ENCODE assay signal across 1 cellular context in genomic region chr4:6688879-6689505, GRCh38.
TF ChIP-seq lines count a peak whose summit lies in the region.

No MANE protein-coding gene starts in this region.

TF ChIP-seq in HepG2, 621 proteins besides CTCF, POLR2A, EP300 and RAD21 (continued from another document and continues in another):
- no peak for TF ChIP-seq ZBTB40 (IDR thresholded peaks at IDR 0.05)
- no peak for TF ChIP-seq ZBTB40 (CRISPR knock-in tag; IDR thresholded peaks at IDR 0.05)
- TF ChIP-seq CSRNP2 (CRISPR knock-in tag; conservative IDR thresholded peaks at IDR 0.05; ENCODE audit: low read depth) = no peak
- TF ChIP-seq ZBTB33 (CRISPR knock-in tag; IDR thresholded peaks at IDR 0.05) = no peak
- no peak for TF ChIP-seq ZNF513 (CRISPR knock-in tag; conservative IDR thresholded peaks at IDR 0.05)
- TF ChIP-seq HOXA5 (CRISPR knock-in tag; IDR thresholded peaks at IDR 0.05) = peak; percentile 30; the same call in 1 of the 2 replicates
- TF ChIP-seq MEIS1 (CRISPR knock-in tag; IDR thresholded peaks at IDR 0.05; ENCODE audit: borderline replicate concordance) = no peak
- TF ChIP-seq ZNF775 (CRISPR knock-in tag; IDR thresholded peaks at IDR 0.05; ENCODE audit: borderline replicate concordance) = no peak
- TF ChIP-seq YY1 (IDR thresholded peaks at IDR 0.05; ENCODE audit: insufficient read depth, insufficient replicate concordance, low read depth, low read length) = peak; percentile 8
- peak; percentile 77 for TF ChIP-seq RFX5 (IDR thresholded peaks at IDR 0.05; ENCODE audit: low read depth, low read length)
- peak; percentile 69 for TF ChIP-seq SAP130 (CRISPR knock-in tag; IDR thresholded peaks at IDR 0.05; ENCODE audit: low read depth)
- TF ChIP-seq ATRX (CRISPR knock-in tag; IDR thresholded peaks at IDR 0.05; ENCODE audit: borderline replicate concordance) = no peak
- no peak; the same call in 1 of the 2 replicates for TF ChIP-seq MXD1 (CRISPR knock-in tag; IDR thresholded peaks at IDR 0.05)
- no peak for TF ChIP-seq E2F5 (CRISPR knock-in tag; conservative IDR thresholded peaks at IDR 0.05)
- TF ChIP-seq MIER2 (CRISPR knock-in tag; IDR thresholded peaks at IDR 0.05) = 0 out of 2 replicates have a peak, but pooled peaks have one; percentile 8
- no peak for TF ChIP-seq NPAS2 (CRISPR knock-in tag; IDR thresholded peaks at IDR 0.05; ENCODE audit: borderline replicate concordance)
- no peak for TF ChIP-seq STAT5B (CRISPR knock-in tag; IDR thresholded peaks at IDR 0.05)
- TF ChIP-seq SMARCE1 (IDR thresholded peaks at IDR 0.05; ENCODE audit: borderline replicate concordance) = no peak
- peak; percentile 26; the same call in 1 of the 2 replicates for TF ChIP-seq HOXA3 (CRISPR knock-in tag; IDR thresholded peaks at IDR 0.05)
- TF ChIP-seq NFIC (IDR thresholded peaks at IDR 0.05; ENCODE audit: low read length) = no peak
- TF ChIP-seq ZBTB1 (CRISPR knock-in tag; IDR thresholded peaks at IDR 0.05; ENCODE audit: borderline replicate concordance) = no peak
- TF ChIP-seq ZNF503 (CRISPR knock-in tag; IDR thresholded peaks at IDR 0.05) = 0 out of 2 replicates have a peak, but pooled peaks have one; percentile 37
- no peak for TF ChIP-seq ETV6 (CRISPR knock-in tag; conservative IDR thresholded peaks at IDR 0.05)
- TF ChIP-seq SALL2 (CRISPR knock-in tag; IDR thresholded peaks at IDR 0.05) = peak; percentile 68; the same call in 1 of the 2 replicates
- no peak for TF ChIP-seq ZNF451 (CRISPR knock-in tag; IDR thresholded peaks at IDR 0.05)
- no peak for TF ChIP-seq PCBP2 (optimal IDR thresholded peaks at IDR 0.05; ENCODE audit: low read depth, low read length, poor library complexity, severe bottlenecking)
- TF ChIP-seq SP5 (CRISPR knock-in tag; IDR thresholded peaks at IDR 0.05; ENCODE audit: borderline replicate concordance, low read depth) = no peak; the same call in 1 of the 2 replicates
- TF ChIP-seq HNF1B (CRISPR knock-in tag; IDR thresholded peaks at IDR 0.05) = peak; percentile 42; the same call in 1 of the 2 replicates
- TF ChIP-seq ZNF768 (CRISPR knock-in tag; IDR thresholded peaks at IDR 0.05) = no peak
- no peak for TF ChIP-seq DNMT1 (CRISPR knock-in tag; IDR thresholded peaks at IDR 0.05)
- no peak for TF ChIP-seq ZNF3 (CRISPR knock-in tag; IDR thresholded peaks at IDR 0.05)
- no peak for TF ChIP-seq ZNF883 (CRISPR knock-in tag; IDR thresholded peaks at IDR 0.05; ENCODE audit: not compliant biosample characterization)
- no peak for TF ChIP-seq EED (CRISPR knock-in tag; IDR thresholded peaks at IDR 0.05)
- TF ChIP-seq TIGD3 (CRISPR knock-in tag; IDR thresholded peaks at IDR 0.05; ENCODE audit: borderline replicate concordance) = no peak
- no peak; the same call in 1 of the 2 replicates for TF ChIP-seq ATF7-NPFF (CRISPR knock-in tag; IDR thresholded peaks at IDR 0.05; ENCODE audit: low read depth)
- TF ChIP-seq KLF9 (CRISPR knock-in tag; IDR thresholded peaks at IDR 0.05; ENCODE audit: low read depth) = no peak
- TF ChIP-seq HBP1 (CRISPR knock-in tag; IDR thresholded peaks at IDR 0.05; ENCODE audit: low read depth) = no peak
- TF ChIP-seq RAD51 (IDR thresholded peaks at IDR 0.05; ENCODE audit: borderline replicate concordance) = no peak
